In the genomic region with DNA sequence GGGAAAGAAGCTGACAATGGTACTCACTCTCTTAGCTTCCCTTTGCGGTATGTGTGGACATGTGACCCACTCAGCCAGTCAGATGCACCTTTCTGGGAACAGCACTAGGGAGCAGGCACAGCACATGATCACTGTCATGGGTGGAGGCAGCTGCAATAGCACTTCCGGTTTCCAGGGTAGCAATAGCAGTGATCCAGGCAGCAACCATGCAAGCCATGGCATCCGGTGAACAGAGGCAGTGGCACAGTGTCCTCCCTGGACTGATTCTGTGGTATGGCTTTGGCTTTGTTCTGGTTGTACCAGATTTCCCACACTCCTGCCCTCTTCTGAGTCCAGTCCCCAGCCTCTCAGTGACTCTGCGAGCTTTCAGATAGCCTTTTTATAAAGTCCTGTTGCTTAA, we compare ENCODE assay signal across 1 cellular context.
TF ChIP-seq lines count a peak whose summit lies in the region.

No MANE protein-coding gene starts in this region.

TF ChIP-seq in H1, 55 proteins besides CTCF, POLR2A, EP300 and RAD21 (continued from another document):
- TF ChIP-seq, protein P1, sequence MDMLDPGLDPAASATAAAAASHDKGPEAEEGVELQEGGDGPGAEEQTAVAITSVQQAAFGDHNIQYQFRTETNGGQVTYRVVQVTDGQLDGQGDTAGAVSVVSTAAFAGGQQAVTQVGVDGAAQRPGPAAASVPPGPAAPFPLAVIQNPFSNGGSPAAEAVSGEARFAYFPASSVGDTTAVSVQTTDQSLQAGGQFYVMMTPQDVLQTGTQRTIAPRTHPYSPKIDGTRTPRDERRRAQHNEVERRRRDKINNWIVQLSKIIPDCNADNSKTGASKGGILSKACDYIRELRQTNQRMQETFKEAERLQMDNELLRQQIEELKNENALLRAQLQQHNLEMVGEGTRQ (IDR thresholded peaks at IDR 0.05; ENCODE audit: low read length) = no peak
